19 cellular contexts compared by ENCODE assay signal in genomic region chr9:76045217-76045616, GRCh38.
DNase-seq lines count a peak whose midpoint lies in the region; ATAC-seq, FAIRE-seq and TF ChIP-seq lines count a peak whose summit lies in the region.
"Had no signal": no experiment of that assay in that cellular context is flagged by ENCODE, and none has a peak within 500 bp of the region (broad histone marks: within the 10 kb centered on the region; RNA-seq: fewer than 3 reads in every experiment).

No MANE protein-coding gene starts in this region.

- CTCF ChIA-PET in WTC11 (lab: Charles Lee) (interaction anchor here (0.6 kb wide), 1 partner anchor 257 kb away, joined by 4 read pairs; no protein-coding TSS in a partner anchor), SK-N-SH (lab: Yijun Ruan, JAX) (no interaction called here)

- no peaks in the 10 kb centered on the region for H3F3A ChIP-seq in GM23248 (ENCODE audit: insufficient read depth)
- H3F3A ChIP-seq in SK-N-SH (replicated peaks; ENCODE audit: insufficient read depth), result no peaks in the 10 kb centered on the region

- in situ Hi-C loops in GM23248 (cut with MboI), result no loop called here

- H3K4me2 ChIP-seq in GM23248 (ENCODE audit: unreplicated experiment) (no peak overlapping the region), SK-N-SH (no peak overlapping the region)
- H3K4me2 ChIP-seq: A549 had no signal

- TF ChIP-seq RAD21 in SK-N-SH (IDR thresholded peaks at IDR 0.05; ENCODE audit: low read length), result no peak

- no peak; the same call in 1 of the 2 replicates for ATAC-seq in WTC11
- ATAC-seq: A549 had no signal

- H3K36me3 ChIP-seq in GM23248 (ENCODE audit: low read depth) (no peaks in the 10 kb centered on the region), iPS DF 6.9 (ENCODE audit: control insufficient read depth, insufficient read depth, low read length) (no peaks in the 10 kb centered on the region), small intestine (ENCODE audit: control insufficient read depth in 2 of 2, insufficient read depth in 2 of 2, low read length in 2 of 2) (peaks cover 0 to 3% of the 10 kb centered on the region in 2 donors), SK-N-SH (replicated peaks in 1 of 2; ENCODE audit: control insufficient read depth in 1 of 2, insufficient read depth in 2 of 2, low read length in 1 of 2) (no peaks in the 10 kb centered on the region)

- no peaks in the 10 kb centered on the region; the same call in 1 of the 2 replicates for H3K36me3 Mint-ChIP-seq in WTC11

- H3K27me3 Mint-ChIP-seq in WTC11 (ENCODE audit: low read depth), result no peaks in the 10 kb centered on the region
- H3K27me3 Mint-ChIP-seq: B cell; CD4-positive, alpha-beta T cell had no signal

- no peaks in the 10 kb centered on the region for H3K9me3 ChIP-seq in GM23248 (ENCODE audit: low read depth)
- H3K9me3 ChIP-seq in iPS DF 6.9 (ENCODE audit: control insufficient read depth, insufficient read depth, low read length), result no peaks in the 10 kb centered on the region
- no peaks in the 10 kb centered on the region for H3K9me3 ChIP-seq in small intestine (ENCODE audit: control insufficient read depth, low read depth)
- H3K9me3 ChIP-seq in SK-N-SH, result no peaks in the 10 kb centered on the region
- H3K9me3 ChIP-seq: A549 had no signal

- no peaks in the 10 kb centered on the region for H4K20me1 ChIP-seq in GM23248 (ENCODE audit: insufficient read depth)
- H4K20me1 ChIP-seq in SK-N-SH (ENCODE audit: insufficient read depth), result no peaks in the 10 kb centered on the region

- no peaks in the 10 kb centered on the region for H3K79me2 ChIP-seq in GM23248 (ENCODE audit: insufficient read depth)
- no peaks in the 10 kb centered on the region for H3K79me2 ChIP-seq in SK-N-SH (ENCODE audit: insufficient read depth)

- TF ChIP-seq EP300 in SK-N-SH (IDR thresholded peaks at IDR 0.05; ENCODE audit: borderline replicate concordance in 1 of 2, low read depth in 1 of 2, low read length in 1 of 2), result no peak

- H3K4me1 Mint-ChIP-seq in WTC11, result peaks cover 22% of the 10 kb centered on the region
- H3K4me1 Mint-ChIP-seq: B cell had no signal

- H3K4me1 ChIP-seq in GM23248 (ENCODE audit: insufficient read depth) (peaks cover 11% of the 10 kb centered on the region; the same call in 1 of the 2 replicates), iPS DF 6.9 (ENCODE audit: control insufficient read depth, insufficient read depth, low read length) (peaks cover 2% of the 10 kb centered on the region; the same call in 1 of the 2 replicates), small intestine (ENCODE audit: control insufficient read depth in 2 of 2, insufficient read depth in 1 of 2, low read depth in 1 of 2, low read length in 1 of 2) (peaks cover 2 to 6% of the 10 kb centered on the region in 2 donors), SK-N-SH (ENCODE audit: control insufficient read depth in 1 of 2, insufficient read depth in 2 of 2, low read depth in 1 of 2, low read length in 1 of 2) (no peaks in the 10 kb centered on the region)
- H3K4me1 ChIP-seq: A549 had no signal

- H3K4me3 ChIP-seq in GM23248 (no peak overlapping the region), iPS DF 6.9 (ENCODE audit: low read length) (no peak overlapping the region), small intestine (ENCODE audit: low read depth in 1 of 2, low read length in 2 of 2) (no peak overlapping the region), SK-N-SH (ENCODE audit: low read depth in 2 of 2, low read length in 1 of 2) (no peak overlapping the region), lower leg skin (ENCODE audit: low read depth, poor library complexity, severe bottlenecking) (no peak overlapping the region)
- H3K4me3 ChIP-seq: A549 had no signal

- TF ChIP-seq POLR2A in lower leg skin (IDR thresholded peaks at IDR 0.05), result no peak

- intact Hi-C loops in lower leg skin (cut with DNase I; ENCODE audit: low total_unique reads), result no loop called here

- DNase-seq in GM23248, result peak; percentile 3
- DNase-seq in WTC11 (ENCODE audit: low spot score), result no peak
- peak; percentile 31 for DNase-seq in iPS DF 6.9 (ENCODE audit: low read depth, low spot score)
- DNase-seq in small intestine, result peak; percentile 51
- DNase-seq in substantia nigra (lab: John Stamatoyannopoulos, UW), result no peak
- no peak for DNase-seq in SK-N-SH
- no peak for DNase-seq in lower leg skin (ENCODE audit: low spot score in 2 of 2)
- DNase-seq: Calu3; CD4-positive, alpha-beta T cell; DMS79; MV-4-11; NCI-H1436; NCI-H2081; NCI-H2227 treated with DMSO at 0.1 percent for 48 hours; NCI-H526 treated with DMSO at 0.1 percent for 48 hours; RPMI8226 had no signal

- H3K4me3 Mint-ChIP-seq in WTC11, result peak overlapping the region; percentile 9; the same call in 1 of the 2 replicates
- H3K4me3 Mint-ChIP-seq: B cell; CD4-positive, alpha-beta T cell had no signal

- no peak overlapping the region for H2AFZ ChIP-seq in GM23248
- no peak overlapping the region for H2AFZ ChIP-seq in SK-N-SH (ENCODE audit: low read depth)

- H3K27me3 ChIP-seq in GM23248 (replicated peaks; ENCODE audit: insufficient read depth), result no peaks in the 10 kb centered on the region
- no peaks in the 10 kb centered on the region for H3K27me3 ChIP-seq in iPS DF 6.9 (ENCODE audit: control insufficient read depth, insufficient read depth, low read length)
- no peaks in the 10 kb centered on the region for H3K27me3 ChIP-seq in small intestine (ENCODE audit: control insufficient read depth in 2 of 2, insufficient read depth in 2 of 2, low read length in 2 of 2)
- no peaks in the 10 kb centered on the region for H3K27me3 ChIP-seq in SK-N-SH (ENCODE audit: insufficient read depth)

- POLR2A ChIA-PET in WTC11 (lab: Charles Lee), result no interaction called here
- POLR2A ChIA-PET in SK-N-SH (lab: Yijun Ruan, JAX), result no interaction called here

- H3K27ac ChIP-seq in GM23248, result no peak overlapping the region
- no peak overlapping the region for H3K27ac ChIP-seq in iPS DF 6.9 (ENCODE audit: low read length)
- no peak overlapping the region for H3K27ac ChIP-seq in small intestine (ENCODE audit: low read depth in 1 of 2, low read length in 1 of 2)
- no peak overlapping the region for H3K27ac ChIP-seq in substantia nigra (ENCODE audit: low read depth, low read length, poor library complexity, severe bottlenecking)
- no peak overlapping the region for H3K27ac ChIP-seq in SK-N-SH (ENCODE audit: low read depth in 2 of 2, low read length in 1 of 2)
- H3K27ac ChIP-seq: A549 had no signal

- TF ChIP-seq CTCF in WTC11 (IDR thresholded peaks at IDR 0.05) (no peak), SK-N-SH (IDR thresholded peaks at IDR 0.05) (no peak), lower leg skin (IDR thresholded peaks at IDR 0.05) (no peak)

- peak overlapping the region; percentile 21 for H3K27ac Mint-ChIP-seq in WTC11
- H3K27ac Mint-ChIP-seq: B cell; CD4-positive, alpha-beta T cell had no signal

- H3K9me2 ChIP-seq in GM23248 (ENCODE audit: insufficient read depth) (no peaks in the 10 kb centered on the region), SK-N-SH (no peaks in the 10 kb centered on the region)

- H3K9me3 Mint-ChIP-seq in WTC11, result no peaks in the 10 kb centered on the region
- H3K9me3 Mint-ChIP-seq: CD4-positive, alpha-beta T cell had no signal

- WGBS in GM23248 (ENCODE audit: low coverage in 1 of 2, low lambda C conversion rate in 2 of 2, missing lambda C conversion rate in 2 of 2), 2 experiments, result 44 to 45% methylated on average over 2 of the region's 2 CpGs
- WGBS in iPS DF 6.9 (ENCODE audit: insufficient coverage, insufficient read length), result no CpG with 5 or more reads among the region's 2 CpGs
- 63 to 67% (median 65%) methylated on average over 2 of the region's 2 CpGs for WGBS in small intestine, 3 donors
- WGBS in SK-N-SH (ENCODE audit: low lambda C conversion rate), result 7% methylated on average over 2 of the region's 2 CpGs
- 69 to 71% methylated on average over 2 of the region's 2 CpGs for WGBS in lower leg skin, 2 donors

- H3K9ac ChIP-seq in GM23248 (no peak overlapping the region), SK-N-SH (no peak overlapping the region)

- FAIRE-seq in small intestine (lab: Jason Lieb, UNC), result no peak
- FAIRE-seq: A549, GM12891 had no signal

TF ChIP-seq in WTC11, 78 proteins besides CTCF, POLR2A, EP300 and RAD21 (continues in another document):
- TF ChIP-seq CDX4 (CRISPR knock-in tag; IDR thresholded peaks at IDR 0.05; ENCODE audit: borderline replicate concordance) (no peak), KAT7 (CRISPR knock-in tag; IDR thresholded peaks at IDR 0.05; ENCODE audit: borderline replicate concordance) (no peak), CREM (CRISPR knock-in tag; IDR thresholded peaks at IDR 0.05) (no peak), ATF3 (CRISPR knock-in tag; conservative IDR thresholded peaks at IDR 0.05) (no peak)

TF ChIP-seq in SK-N-SH, 30 proteins besides CTCF, POLR2A, EP300 and RAD21:
- no peak for TF ChIP-seq USF1 (IDR thresholded peaks at IDR 0.05; ENCODE audit: borderline replicate concordance, low read depth)
- TF ChIP-seq TEAD4 (IDR thresholded peaks at IDR 0.05; ENCODE audit: borderline replicate concordance, insufficient read depth), result no peak
- TF ChIP-seq YY1 (IDR thresholded peaks at IDR 0.05; ENCODE audit: low read depth), result no peak
- no peak for TF ChIP-seq FOXM1 (IDR thresholded peaks at IDR 0.05; ENCODE audit: low read depth)
- no peak for TF ChIP-seq SIN3A (IDR thresholded peaks at IDR 0.05; ENCODE audit: borderline replicate concordance, low read depth, low read length)
- TF ChIP-seq ELF1 (IDR thresholded peaks at IDR 0.05), result no peak
- no peak for TF ChIP-seq POLR2AphosphoS5 (IDR thresholded peaks at IDR 0.05; ENCODE audit: low read depth, low read length)
- no peak for TF ChIP-seq RCOR1 (IDR thresholded peaks at IDR 0.05; ENCODE audit: low read length)
- no peak for TF ChIP-seq GATA2 (CRISPR knock-in tag; IDR thresholded peaks at IDR 0.05)

Comparison
In these comparisons a context has a peak if more than half of its experiments do, and no peak if none do; other contexts are left out.
1. DNase-seq: peak in GM23248 (single experiment), iPS DF 6.9 (single experiment) and small intestine (single experiment); none in WTC11 (single experiment), substantia nigra (0 of 49), SK-N-SH (single experiment) and lower leg skin (0 of 2).